Comparison of ENCODE assay signal across 8 cellular contexts in genomic region chrX:46376246-46376885, GRCh38.
DNase-seq lines count a peak whose midpoint lies in the region; ATAC-seq, FAIRE-seq and TF ChIP-seq lines count a peak whose summit lies in the region.

No MANE protein-coding gene starts in this region.

- H3K9me3 Mint-ChIP-seq in activated CD8-positive, alpha-beta T cell treated with anti-CD3 and anti-CD28 coated beads for 36 hours: no peaks in the 10 kb centered on the region

- TF ChIP-seq CTCF in NB4 (IDR thresholded peaks at IDR 0.05; ENCODE audit: low read depth, low read length) (peak; percentile 29), fibroblast of the aortic adventitia (IDR thresholded peaks at IDR 0.05; ENCODE audit: insufficient read depth, low read length) (peak; percentile 41), retinal pigment epithelial cell (conservative IDR thresholded peaks at IDR 0.05; ENCODE audit: low read depth, low read length) (peak; percentile 45)
- peak; percentile 34 for TF ChIP-seq CTCF in activated CD8-positive, alpha-beta T cell treated with anti-CD3 and anti-CD28 coated beads for 36 hours (IDR thresholded peaks at IDR 0.05)

- intact Hi-C loops in activated CD8-positive, alpha-beta T cell treated with anti-CD3 and anti-CD28 coated beads for 36 hours (cut with micrococcal nuclease): no loop called here

- H3K36me3 Mint-ChIP-seq in activated CD8-positive, alpha-beta T cell treated with anti-CD3 and anti-CD28 coated beads for 36 hours (ENCODE audit: low read depth): no peaks in the 10 kb centered on the region

- POLR2A ChIA-PET in activated CD8-positive, alpha-beta T cell treated with anti-CD3 and anti-CD28 coated beads for 36 hours (lab: Charles Lee): no interaction called here

- CTCF ChIA-PET in activated CD8-positive, alpha-beta T cell treated with anti-CD3 and anti-CD28 coated beads for 36 hours (lab: Charles Lee): interaction anchor here (0.6 to 1.9 kb wide), 8 partner anchors 10 to 574 kb away, joined by 3 to 6 read pairs (median 4); no protein-coding TSS in a partner anchor

- DNase-seq in NCI-H2171 treated with DMSO at 0.1 percent for 48 hours (lab: John Stamatoyannopoulos, UW): peak; percentile 11
- DNase-seq in NCI-H2171 (lab: John Stamatoyannopoulos, UW): no peak
- DNase-seq in NB4 (ENCODE audit: low read depth): peak; percentile 62
- peak; percentile 46 for DNase-seq in activated CD8-positive, alpha-beta T cell treated with anti-CD3 and anti-CD28 coated beads for 36 hours
- DNase-seq in fibroblast of the aortic adventitia (ENCODE audit: low read depth): peak; percentile 71
- DNase-seq in retinal pigment epithelial cell (ENCODE audit: low read depth): peak; percentile 6
- no peak for DNase-seq in GM19239 (ENCODE audit: insufficient read length, low spot score)

- H3K27ac Mint-ChIP-seq in activated CD8-positive, alpha-beta T cell treated with anti-CD3 and anti-CD28 coated beads for 36 hours: no peak overlapping the region

- peaks cover 9% of the 10 kb centered on the region for H3K4me1 Mint-ChIP-seq in activated CD8-positive, alpha-beta T cell treated with anti-CD3 and anti-CD28 coated beads for 36 hours (ENCODE audit: low read depth)

- H3K4me3 ChIP-seq in NB4 (ENCODE audit: low read depth, low read length) (no peak overlapping the region), fibroblast of the aortic adventitia (ENCODE audit: low read depth, low read length) (no peak overlapping the region), retinal pigment epithelial cell (ENCODE audit: low read length) (no peak overlapping the region)

- no peak for FAIRE-seq in GM19239 (lab: Jason Lieb, UNC)

- ATAC-seq in activated CD8-positive, alpha-beta T cell treated with anti-CD3 and anti-CD28 coated beads for 36 hours: peak; percentile 74
- no peak for ATAC-seq in GM19467 (IDR thresholded peaks at IDR 0.05; ENCODE audit: unreplicated experiment)

- H3K4me3 Mint-ChIP-seq in activated CD8-positive, alpha-beta T cell treated with anti-CD3 and anti-CD28 coated beads for 36 hours: no peak overlapping the region

- no peak for TF ChIP-seq POLR2A in NB4 (IDR thresholded peaks at IDR 0.05; ENCODE audit: extremely low read depth, insufficient read length)

- peaks cover 1% of the 10 kb centered on the region for H3K27me3 Mint-ChIP-seq in activated CD8-positive, alpha-beta T cell treated with anti-CD3 and anti-CD28 coated beads for 36 hours

Comparison
In these comparisons a context has a peak if more than half of its experiments do, and no peak if none do; other contexts are left out.
1. DNase-seq: peak in NCI-H2171 treated with DMSO at 0.1 percent for 48 hours (single experiment), NB4 (single experiment), activated CD8-positive, alpha-beta T cell treated with anti-CD3 and anti-CD28 coated beads for 36 hours (single experiment), fibroblast of the aortic adventitia (single experiment) and retinal pigment epithelial cell (single experiment); none in NCI-H2171 (single experiment) and GM19239 (single experiment).
2. Peak in every context shown above with its lines, with median percentiles within 50 percentile points of each other: CTCF ChIP-seq.